Comparison of ENCODE assay signal across 8 cellular contexts in genomic region chr15:98421419-98422085, GRCh38.
A peak's percentile ranks its signal among the peaks of the same experiment; 100 is the strongest.
DNase-seq lines count a peak whose midpoint lies in the region; ATAC-seq and TF ChIP-seq lines count a peak whose summit lies in the region.

No MANE protein-coding gene starts in this region.

- H3K4me1 Mint-ChIP-seq in stimulated activated effector memory CD8-positive, alpha-beta T cell treated with anti-CD3 and anti-CD28 coated beads, Interleukin-12 subunit alpha, Interleukin-12 subunit beta, amount 100 ng/mL, for 72 hours: peaks cover 5% of the 10 kb centered on the region

- peak; percentile 84 for ATAC-seq in HG02798 (IDR thresholded peaks at IDR 0.05; ENCODE audit: poor library complexity, unreplicated experiment)
- ATAC-seq in stimulated activated effector memory CD8-positive, alpha-beta T cell treated with anti-CD3 and anti-CD28 coated beads, Interleukin-12 subunit alpha, Interleukin-12 subunit beta, amount 100 ng/mL, for 72 hours: peak; percentile 60

- no peaks in the 10 kb centered on the region for H3K36me3 Mint-ChIP-seq in stimulated activated effector memory CD8-positive, alpha-beta T cell treated with anti-CD3 and anti-CD28 coated beads, Interleukin-12 subunit alpha, Interleukin-12 subunit beta, amount 100 ng/mL, for 72 hours

- H3K4me3 ChIP-seq in epithelial cell of esophagus (ENCODE audit: low read length): peak overlapping the region; percentile 34

- H3K4me3 Mint-ChIP-seq in stimulated activated effector memory CD8-positive, alpha-beta T cell treated with anti-CD3 and anti-CD28 coated beads, Interleukin-12 subunit alpha, Interleukin-12 subunit beta, amount 100 ng/mL, for 72 hours: no peak overlapping the region

- H3K9me3 Mint-ChIP-seq in stimulated activated effector memory CD8-positive, alpha-beta T cell treated with anti-CD3 and anti-CD28 coated beads, Interleukin-12 subunit alpha, Interleukin-12 subunit beta, amount 100 ng/mL, for 72 hours: no peaks in the 10 kb centered on the region

- H3K27ac Mint-ChIP-seq in stimulated activated effector memory CD8-positive, alpha-beta T cell treated with anti-CD3 and anti-CD28 coated beads, Interleukin-12 subunit alpha, Interleukin-12 subunit beta, amount 100 ng/mL, for 72 hours: no peak overlapping the region

- DNase-seq in NCI-H2227 (lab: John Stamatoyannopoulos, UW; ENCODE audit: unreplicated experiment): peak; percentile 59
- DNase-seq in NCI-H2227 treated with DMSO at 0.1 percent for 48 hours (lab: John Stamatoyannopoulos, UW): no peak
- DNase-seq in NCI-H345 (lab: John Stamatoyannopoulos, UW): peak; percentile 60
- DNase-seq in activated CD8-positive, alpha-beta memory T cell treated with anti-CD3 and anti-CD28 coated beads, Interleukin-2, amount 50 U/mL, for 4 hours: peak; percentile 64
- DNase-seq in epithelial cell of esophagus (ENCODE audit: low read depth): peak; percentile 39
- DNase-seq in mucosa of gallbladder (ENCODE audit: low spot score): peak; percentile 44
- DNase-seq in stimulated activated effector memory CD8-positive, alpha-beta T cell treated with anti-CD3 and anti-CD28 coated beads, Interleukin-12 subunit alpha, Interleukin-12 subunit beta, amount 100 ng/mL, for 72 hours (ENCODE audit: low spot score in 2 of 2): peak; percentile 58 to 76

- peak; percentile 80 for TF ChIP-seq CTCF in epithelial cell of esophagus (IDR thresholded peaks at IDR 0.05; ENCODE audit: insufficient read depth, low read depth, low read length, missing control alignments)
